Comparison of ENCODE assay signal across 9 cellular contexts in the genomic region with DNA sequence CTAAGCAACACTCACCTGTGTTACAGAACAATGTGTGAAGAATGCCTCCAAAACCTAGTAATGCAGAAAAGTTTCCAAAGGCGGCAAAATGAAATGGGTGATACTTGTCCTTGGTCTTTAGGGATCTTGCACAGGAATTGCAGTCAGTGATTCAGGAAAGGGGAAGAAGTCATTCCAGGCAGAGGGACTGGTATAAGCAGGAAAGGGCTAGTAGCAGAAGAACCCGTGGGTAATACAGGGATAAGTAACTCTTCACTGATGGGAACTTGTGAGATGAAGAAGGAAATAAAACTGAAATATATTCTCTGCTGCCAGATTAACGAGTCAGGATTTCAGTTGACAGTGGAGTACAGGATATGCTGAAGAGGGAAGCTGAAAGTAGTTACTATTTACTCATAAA. TPM values are rescaled to one million over a fixed set of nuclear protein-coding genes. Genes with fewer than 3 reads are reported as not detected.
DNase-seq lines count a peak whose midpoint lies in the region; ATAC-seq and TF ChIP-seq lines count a peak whose summit lies in the region.
"Had no signal": no experiment of that assay in that cellular context is flagged by ENCODE, and none has a peak within 500 bp of the region (broad histone marks: within the 10 kb centered on the region; RNA-seq: fewer than 3 reads in every experiment).

No MANE protein-coding gene starts in this region.

- H3K9me3 ChIP-seq in PC-3 (ENCODE audit: low read length) = no peaks in the 10 kb centered on the region
- H3K9me3 ChIP-seq in esophagus squamous epithelium = no peaks in the 10 kb centered on the region
- H3K9me3 ChIP-seq in adrenal gland (replicated peaks in 1 of 3) = no peaks in the 10 kb centered on the region

- H3F3A ChIP-seq in PC-3 (ENCODE audit: low read length, unreplicated experiment) = no peaks in the 10 kb centered on the region

- DNase-seq in PC-3 = no peak
- DNase-seq in esophagus squamous epithelium (lab: John Stamatoyannopoulos, UW) = no peak
- no peak for DNase-seq in adrenal gland
- no peak for DNase-seq in RWPE1 (ENCODE audit: low spot score)
- no peak for DNase-seq in COR-L47 (lab: John Stamatoyannopoulos, UW)
- DNase-seq in epidermal melanocyte (ENCODE audit: insufficient read length, low spot score) = no peak
- DNase-seq: activated gamma-delta T cell had no signal

- H3K36me3 ChIP-seq in PC-3 (ENCODE audit: low read depth, low read length) = no peaks in the 10 kb centered on the region
- no peaks in the 10 kb centered on the region for H3K36me3 ChIP-seq in esophagus squamous epithelium
- no peaks in the 10 kb centered on the region for H3K36me3 ChIP-seq in rectal smooth muscle tissue (ENCODE audit: control insufficient read depth, insufficient read depth, low read length)
- no peaks in the 10 kb centered on the region for H3K36me3 ChIP-seq in adrenal gland (replicated peaks in 1 of 2)

- H4K20me1 ChIP-seq in PC-3 (ENCODE audit: low read length) = peaks cover 12% of the 10 kb centered on the region; the same call in 1 of the 2 replicates

- WGBS in esophagus squamous epithelium, 2 donors = 28 to 30% methylated on average over 3 of the region's 3 CpGs
- WGBS in adrenal gland, 4 donors = 35 to 53% (median 36%) methylated on average over 3 of the region's 3 CpGs

- CTCF ChIA-PET in PC-3 (lab: Charles Lee) (interaction anchor here (0.7 kb wide), 1 partner anchor 115 kb away, joined by 3 read pairs; a partner anchor contains a TSS), RWPE1 (lab: Yijun Ruan, JAX) (interaction anchor here (0.5 to 1.0 kb wide), 3 partner anchors 20 to 446 kb away, joined by 3 to 4 read pairs (median 3); no protein-coding TSS in a partner anchor)

- no peak for ATAC-seq in PC-3

- TF ChIP-seq CTCF in GM12875 (IDR thresholded peaks at IDR 0.05; ENCODE audit: borderline replicate concordance, insufficient read depth, low read depth, low read length) (no peak), PC-3 (conservative IDR thresholded peaks at IDR 0.05; ENCODE audit: low read depth, low read length) (no peak), esophagus squamous epithelium (IDR thresholded peaks at IDR 0.05) (no peak), adrenal gland (IDR thresholded peaks at IDR 0.05) (no peak), RWPE1 (conservative IDR thresholded peaks at IDR 0.05; ENCODE audit: low read depth) (no peak)

- peak overlapping the region; percentile 88 for H3K4me3 ChIP-seq in GM12875 (ENCODE audit: low read depth, low read length)
- H3K4me3 ChIP-seq in PC-3 (ENCODE audit: low read length) = peak overlapping the region; percentile 82
- peak overlapping the region in 3 of 4 donors; percentile 69 to 92 (median 78) for H3K4me3 ChIP-seq in esophagus squamous epithelium
- peak overlapping the region; percentile 76 for H3K4me3 ChIP-seq in rectal smooth muscle tissue (ENCODE audit: low read length)
- peak overlapping the region in 2 of 4 donors; percentile 71 to 96 for H3K4me3 ChIP-seq in adrenal gland

- no peak overlapping the region for H3K27ac ChIP-seq in PC-3 (ENCODE audit: low read length)
- peak overlapping the region in 2 of 4 donors; percentile 73 to 82 for H3K27ac ChIP-seq in esophagus squamous epithelium
- no peak overlapping the region for H3K27ac ChIP-seq in rectal smooth muscle tissue (ENCODE audit: low read depth, low read length)
- no peak overlapping the region for H3K27ac ChIP-seq in adrenal gland
- H3K27ac ChIP-seq in RWPE1 = no peak overlapping the region

- H3K9ac ChIP-seq in PC-3 (ENCODE audit: low read length) (peak overlapping the region; percentile 88), rectal smooth muscle tissue (ENCODE audit: low read length) (no peak overlapping the region)

- POLR2A ChIA-PET in PC-3 (lab: Charles Lee; ENCODE audit: unreplicated experiment) (interaction anchor here (0.6 to 0.7 kb wide), 2 partner anchors 114 to 196 kb away, joined by 3 to 9 read pairs; no protein-coding TSS in a partner anchor), RWPE1 (lab: Yijun Ruan, JAX; ENCODE audit: low non-redundant PET) (no interaction called here)

- H3K27me3 ChIP-seq in PC-3 (ENCODE audit: low read length) (no peaks in the 10 kb centered on the region), esophagus squamous epithelium (peaks cover 0 to 3% (median 0%) of the 10 kb centered on the region in 4 donors), rectal smooth muscle tissue (ENCODE audit: control insufficient read depth, insufficient read depth, low read length) (no peaks in the 10 kb centered on the region), adrenal gland (no peaks in the 10 kb centered on the region)

- no peak overlapping the region for H2AFZ ChIP-seq in PC-3 (ENCODE audit: low read length)

- no TSS peak for BruUV-seq in PC-3 (replicated peaks; lab: Mats Ljungman, UMichigan)

- peak overlapping the region; percentile 95 for H3K4me2 ChIP-seq in PC-3 (ENCODE audit: low read length)

- H3K79me2 ChIP-seq in PC-3 (ENCODE audit: low read length) = peaks cover 58% of the 10 kb centered on the region

- H3K9me2 ChIP-seq in PC-3 (replicated peaks; ENCODE audit: low read length) = no peaks in the 10 kb centered on the region

- intact Hi-C loops in PC-3 (cut with micrococcal nuclease) (no loop called here), esophagus squamous epithelium (cut with DNase I) (loop anchor here (10.0 kb wide), 1 partner anchor 132 kb away; no protein-coding TSS in a partner anchor), adrenal gland (cut with DNase I) (loop anchor here in 1 of 2 donors (10.0 kb wide), 1 partner anchor 142 kb away; no protein-coding TSS in a partner anchor)

- TF ChIP-seq POLR2A in esophagus squamous epithelium (IDR thresholded peaks at IDR 0.05) = no peak
- TF ChIP-seq POLR2A in adrenal gland (IDR thresholded peaks at IDR 0.05) = no peak

- H3K4me1 ChIP-seq in PC-3 (ENCODE audit: insufficient read depth, low read length) = peaks cover 6% of the 10 kb centered on the region; the same call in 1 of the 2 replicates
- H3K4me1 ChIP-seq in esophagus squamous epithelium = peaks cover 11 to 26% (median 11%) of the 10 kb centered on the region in 3 donors
- peaks cover 4% of the 10 kb centered on the region for H3K4me1 ChIP-seq in rectal smooth muscle tissue (ENCODE audit: control insufficient read depth, insufficient read depth, low read length)
- peaks cover 10 to 19% of the 10 kb centered on the region in 2 donors for H3K4me1 ChIP-seq in adrenal gland (replicated peaks in 1 of 2)

RNA-seq across cellular contexts. Expression of a gene that starts 1.2 kb away (rescaled TPM):
- total RNA-seq in PC-3 (2014; rRNA removed) = 11.9 and 12.2 TPM in 2 replicates
- total RNA-seq in esophagus squamous epithelium = 10 to 100 TPM; 13.5 to 19.8 (median 14.4) TPM
- total RNA-seq in adrenal gland = 10 to 100 TPM in 5 of 8 donors, 1 to 10 TPM in 3; 5.4 to 19.1 (median 11.3) TPM
- polyA plus RNA-seq in adrenal gland = 10 to 100 TPM in 1 of 3 donors, 1 to 10 TPM in 2; 1.7 to 10.8 (median 2.1) TPM
